10 cellular contexts compared by ENCODE assay signal in the genomic region with DNA sequence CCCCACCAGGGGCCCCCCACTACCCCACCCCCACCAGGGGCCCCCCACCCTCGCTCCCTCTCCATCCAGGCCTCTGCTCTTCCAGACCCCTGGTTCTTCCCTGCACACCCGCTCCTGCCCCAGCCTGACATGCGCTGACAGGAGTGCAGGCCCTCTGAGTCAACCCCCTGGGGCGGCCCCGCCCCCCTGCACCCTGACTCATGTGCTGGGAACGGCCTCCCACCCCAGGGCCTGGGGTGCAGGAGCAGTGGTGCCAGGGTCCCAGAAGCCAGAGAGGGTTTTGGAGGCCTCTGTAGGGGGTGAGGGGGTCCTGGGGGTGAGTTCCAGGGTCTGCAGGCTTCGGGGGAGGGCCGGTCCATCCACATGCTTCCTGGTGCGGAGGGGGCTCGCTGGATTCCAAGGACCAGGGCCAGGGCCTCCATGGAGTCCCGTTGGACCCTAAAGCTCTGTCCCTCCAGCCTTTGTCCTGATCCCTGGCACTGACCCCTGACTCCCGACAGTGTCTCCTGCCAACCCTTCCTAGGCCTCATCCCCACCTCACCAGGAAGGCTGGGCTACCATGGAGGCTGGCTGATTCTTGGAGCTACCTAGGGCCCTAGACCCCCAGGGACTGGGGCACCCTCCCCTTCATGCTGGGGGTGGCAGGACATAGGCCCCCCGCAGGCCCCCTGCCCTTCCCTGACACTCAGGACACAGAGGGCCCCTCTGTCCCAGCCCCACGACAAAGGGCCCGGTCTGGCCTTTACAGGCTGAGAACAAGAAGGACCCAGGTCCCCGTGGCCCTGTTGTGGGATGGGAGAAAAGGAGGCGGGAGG. TPM values are rescaled to one million over a fixed set of nuclear protein-coding genes. Genes with fewer than 3 reads are reported as not detected.
A peak's percentile ranks its signal among the peaks of the same experiment; 100 is the strongest.
DNase-seq lines count a peak whose midpoint lies in the region; ATAC-seq and TF ChIP-seq lines count a peak whose summit lies in the region.
"Had no signal": no experiment of that assay in that cellular context is flagged by ENCODE, and none has a peak within 500 bp of the region (broad histone marks: within the 10 kb centered on the region; RNA-seq: fewer than 3 reads in every experiment).

No MANE protein-coding gene starts in this region.

- in situ Hi-C loops in G401 (cut with HindIII; ENCODE audit: low sequenced_read_pairs): no loop called here

- H3K4me1 ChIP-seq in gastroesophageal sphincter: peaks cover 0 to 16% (median 8%) of the 10 kb centered on the region in 3 donors

- H3K27ac Mint-ChIP-seq in Calu3 (ENCODE audit: unreplicated experiment): peak overlapping the region; percentile 85
- H3K27ac Mint-ChIP-seq: activated naive CD4-positive, alpha-beta T cell treated with anti-CD3 and anti-CD28 coated beads, Interleukin-2, amount 50 U/mL, for 24 hours had no signal

- CTCF ChIA-PET in Calu3 (lab: Charles Lee): interaction anchor here (0.7 kb wide), 2 partner anchors 54 to 113 kb away, joined by 3 to 4 read pairs; no protein-coding TSS in a partner anchor

- H3K36me3 ChIP-seq in gastroesophageal sphincter: no peaks in the 10 kb centered on the region

- intact Hi-C loops in Calu3 (cut with micrococcal nuclease; ENCODE audit: unreplicated experiment): no loop called here

- no peaks in the 10 kb centered on the region for H3K9me3 Mint-ChIP-seq in Calu3 (ENCODE audit: low read depth, unreplicated experiment)
- H3K9me3 Mint-ChIP-seq: activated naive CD4-positive, alpha-beta T cell treated with anti-CD3 and anti-CD28 coated beads, Interleukin-2, amount 50 U/mL, for 24 hours had no signal

- TF ChIP-seq POLR2A in gastroesophageal sphincter (IDR thresholded peaks at IDR 0.05): no peak

- peaks cover 11% of the 10 kb centered on the region for H3K27me3 Mint-ChIP-seq in Calu3 (ENCODE audit: unreplicated experiment)
- H3K27me3 Mint-ChIP-seq: activated naive CD4-positive, alpha-beta T cell treated with anti-CD3 and anti-CD28 coated beads, Interleukin-2, amount 50 U/mL, for 24 hours had no signal

- H3K4me1 Mint-ChIP-seq in Calu3 (ENCODE audit: low read depth, unreplicated experiment): peaks cover 17% of the 10 kb centered on the region
- H3K4me1 Mint-ChIP-seq: activated naive CD4-positive, alpha-beta T cell treated with anti-CD3 and anti-CD28 coated beads, Interleukin-2, amount 50 U/mL, for 24 hours had no signal

- peak overlapping the region; percentile 95 for H3K4me3 Mint-ChIP-seq in Calu3 (ENCODE audit: low read depth, unreplicated experiment)
- H3K4me3 Mint-ChIP-seq: activated naive CD4-positive, alpha-beta T cell treated with anti-CD3 and anti-CD28 coated beads, Interleukin-2, amount 50 U/mL, for 24 hours had no signal

- no TSS peak for BruUV-seq in Calu3 (replicated peaks; lab: Mats Ljungman, UMichigan)

- no peaks in the 10 kb centered on the region for H3K9me3 ChIP-seq in gastroesophageal sphincter

- ATAC-seq in omental fat pad (ENCODE audit: low FRiP score) (peak; percentile 55), GM18868 (IDR thresholded peaks at IDR 0.05; ENCODE audit: unreplicated experiment) (no peak), HG03280 (IDR thresholded peaks at IDR 0.05; ENCODE audit: unreplicated experiment) (no peak), gastroesophageal sphincter (no peak)

- WGBS in gastroesophageal sphincter (ENCODE audit: low coverage in 1 of 2), 2 donors: no CpG with 5 or more reads among the region's 17 CpGs

- DNase-seq in Calu3 (peak; percentile 94), LNCaP clone FGC (ENCODE audit: low read depth) (no peak), dedifferentiated amniotic fluid mesenchymal stem cell (ENCODE audit: extremely low spot score) (peak; percentile 65), omental fat pad (ENCODE audit: low spot score) (no peak), G401 (ENCODE audit: low spot score) (no peak)
- DNase-seq: OCI-M1 had no signal

- peaks cover 41% of the 10 kb centered on the region for H3K36me3 Mint-ChIP-seq in Calu3 (ENCODE audit: insufficient read depth, unreplicated experiment)
- H3K36me3 Mint-ChIP-seq: activated naive CD4-positive, alpha-beta T cell treated with anti-CD3 and anti-CD28 coated beads, Interleukin-2, amount 50 U/mL, for 24 hours had no signal

- TF ChIP-seq CTCF in Calu3 (IDR thresholded peaks at IDR 0.05; ENCODE audit: unreplicated experiment) (no peak), LNCaP clone FGC (IDR thresholded peaks at IDR 0.05; ENCODE audit: control insufficient read depth, extremely low read depth, insufficient read depth) (no peak), omental fat pad (IDR thresholded peaks at IDR 0.05) (no peak), gastroesophageal sphincter (IDR thresholded peaks at IDR 0.05) (no peak)

- no peak overlapping the region for H3K27ac ChIP-seq in gastroesophageal sphincter

- H3K27me3 ChIP-seq in gastroesophageal sphincter: peaks cover 50% of the 10 kb centered on the region

- TF ChIP-seq EP300 in gastroesophageal sphincter (IDR thresholded peaks at IDR 0.05): no peak

- H3K4me3 ChIP-seq in LNCaP clone FGC (ENCODE audit: low read depth, low read length) (peak overlapping the region; percentile 98), gastroesophageal sphincter (no peak overlapping the region)

RNA-seq across cellular contexts. Expression of a gene that starts 0.6 kb away (rescaled TPM):
- total RNA-seq in Calu3 (2022) (128 and 154 TPM in 2 replicates), omental fat pad (under 1 TPM in 3 of 4 donors, not detected in 1; 0.09 to 0.96 (median 0.95) TPM), gastroesophageal sphincter (10 to 100 TPM in 1 of 4 donors, 1 to 10 TPM in 2, under 1 TPM in 1; 0.67 to 14.3 (median 2.3) TPM)
- 1.1 and 7.9 TPM in 2 replicates for total RNA-seq in G401 (2014; rRNA removed; shearing (Covaris generic))

RNA-seq across cellular contexts. Expression of a gene that starts 21.4 kb away (rescaled TPM):
- 76.3 and 83.6 TPM in 2 replicates for total RNA-seq in Calu3 (2022)
- 10 to 100 TPM; 17.6 to 42.1 (median 31.0) TPM for total RNA-seq in omental fat pad
- 20.6 and 31.9 TPM in 2 replicates for total RNA-seq in G401 (2014; rRNA removed; shearing (Covaris generic))
- total RNA-seq in gastroesophageal sphincter: 10 to 100 TPM; 37.4 to 49.5 (median 44.8) TPM

RNA-seq across cellular contexts. Expression of a gene that starts 24.1 kb away (rescaled TPM):
- total RNA-seq in Calu3 (2022) (1.9 and 4.6 TPM in 2 replicates), omental fat pad (1 to 10 TPM; 1.4 to 4.1 (median 2.5) TPM), gastroesophageal sphincter (10 to 100 TPM in 1 of 4 donors, 1 to 10 TPM in 3; 3.2 to 10.6 (median 4.8) TPM)
- total RNA-seq in G401 (2014; rRNA removed; shearing (Covaris generic)): 27.4 and 32.1 TPM in 2 replicates

RNA-seq across cellular contexts. Expression of a gene that starts 48.4 kb away (rescaled TPM):
- total RNA-seq in Calu3 (2022) (27.2 and 32.2 TPM in 2 replicates), omental fat pad (1 to 10 TPM in 3 of 4 donors, under 1 TPM in 1; 0.79 to 3.6 (median 3.1) TPM), gastroesophageal sphincter (under 1 TPM in 3 of 4 donors, not detected in 1; 0.22 to 0.94 (median 0.47) TPM)
- 0.31 and 0.98 TPM in 2 replicates for total RNA-seq in G401 (2014; rRNA removed; shearing (Covaris generic))

RNA-seq across cellular contexts. Expression of a gene that starts 56.7 kb away (rescaled TPM):
- 25.1 and 30.4 TPM in 2 replicates for total RNA-seq in Calu3 (2022)
- total RNA-seq in omental fat pad: 10 to 100 TPM; 33.0 to 45.2 (median 39.0) TPM
- total RNA-seq in G401 (2014; rRNA removed; shearing (Covaris generic)): 78.1 and 84.1 TPM in 2 replicates
- 10 to 100 TPM; 23.4 to 55.9 (median 43.1) TPM for total RNA-seq in gastroesophageal sphincter

Comparison
In these comparisons a context has a peak if more than half of its experiments do, and no peak if none do; other contexts are left out.
1. DNase-seq: peak in Calu3 (single experiment) and dedifferentiated amniotic fluid mesenchymal stem cell (single experiment); none in LNCaP clone FGC (single experiment), omental fat pad (single experiment) and G401 (single experiment).